ENCODE assay signal across 31 cellular contexts in genomic region chr2:642431-642815, GRCh38.
"Had no signal": no experiment of that assay in that cellular context is flagged by ENCODE, and none has a peak within 500 bp of the region (broad histone marks: within the 10 kb centered on the region; RNA-seq: fewer than 3 reads in every experiment).

No MANE protein-coding gene starts in this region.

- H3K9me3 Mint-ChIP-seq: activated CD4-positive, alpha-beta T cell treated with anti-CD3 and anti-CD28 coated beads, Interleukin-2, amount 10 ng/mL, durations not matched to agents 7 days and 5 days; activated naive CD4-positive, alpha-beta T cell treated with anti-CD3 and anti-CD28 coated beads for 36 hours; activated naive CD4-positive, alpha-beta T cell treated with anti-CD3 and anti-CD28 coated beads, Interleukin-2, amount 50 U/mL, for 72 hours had no signal

- H3K27ac Mint-ChIP-seq: activated CD4-positive, alpha-beta T cell treated with anti-CD3 and anti-CD28 coated beads, Interleukin-2, amount 10 ng/mL, durations not matched to agents 7 days and 5 days; activated CD8-positive, alpha-beta memory T cell treated with anti-CD3 and anti-CD28 coated beads, Interleukin-2, amount 10 ng/mL, durations not matched to agents 7 days and 5 days; activated naive CD4-positive, alpha-beta T cell treated with anti-CD3 and anti-CD28 coated beads for 36 hours; activated naive CD4-positive, alpha-beta T cell treated with anti-CD3 and anti-CD28 coated beads, Interleukin-2, amount 50 U/mL, for 72 hours had no signal

- H3K4me1 Mint-ChIP-seq: activated CD4-positive, alpha-beta T cell treated with anti-CD3 and anti-CD28 coated beads, Interleukin-2, amount 10 ng/mL, durations not matched to agents 7 days and 5 days; activated CD8-positive, alpha-beta memory T cell treated with anti-CD3 and anti-CD28 coated beads, Interleukin-2, amount 10 ng/mL, durations not matched to agents 7 days and 5 days had no signal

- H3K9me3 ChIP-seq: adrenal gland, body of pancreas, breast epithelium, Peyer's patch had no signal

- H3K4me3 Mint-ChIP-seq: activated CD4-positive, alpha-beta T cell treated with anti-CD3 and anti-CD28 coated beads, Interleukin-2, amount 10 ng/mL, durations not matched to agents 7 days and 5 days; activated CD8-positive, alpha-beta memory T cell treated with anti-CD3 and anti-CD28 coated beads, Interleukin-2, amount 10 ng/mL, durations not matched to agents 7 days and 5 days; activated naive CD4-positive, alpha-beta T cell treated with anti-CD3 and anti-CD28 coated beads for 36 hours had no signal

- H3K36me3 ChIP-seq: adrenal gland, breast epithelium, Peyer's patch, WERI-Rb-1 had no signal

- H3K4me3 ChIP-seq: adrenal gland, body of pancreas, breast epithelium, Peyer's patch had no signal

- H3K4me1 ChIP-seq: adrenal gland, body of pancreas, breast epithelium, Peyer's patch had no signal

- H3K36me3 Mint-ChIP-seq: activated CD8-positive, alpha-beta memory T cell treated with anti-CD3 and anti-CD28 coated beads, Interleukin-2, amount 10 ng/mL, durations not matched to agents 7 days and 5 days; activated naive CD4-positive, alpha-beta T cell treated with anti-CD3 and anti-CD28 coated beads, Interleukin-2, amount 50 U/mL, for 72 hours had no signal

- H3K27me3 ChIP-seq: adrenal gland, body of pancreas, Peyer's patch had no signal

- ATAC-seq: activated CD8-positive, alpha-beta memory T cell treated with anti-CD3 and anti-CD28 coated beads, Interleukin-2, amount 10 ng/mL, durations not matched to agents 7 days and 5 days; activated naive CD4-positive, alpha-beta T cell treated with anti-CD3 and anti-CD28 coated beads, Interleukin-2, amount 50 U/mL, for 72 hours; body of pancreas; PC-3 had no signal

- H3K4me2 ChIP-seq: KMS-11 had no signal

- H3K9ac ChIP-seq: KMS-11 had no signal

- H3K27ac ChIP-seq: adrenal gland, body of pancreas, breast epithelium, KMS-11, Peyer's patch, RWPE1, WERI-Rb-1 had no signal

- DNase-seq: activated CD4-positive, alpha-beta T cell treated with anti-CD3 and anti-CD28 coated beads for 1 hour; activated CD4-positive, alpha-beta T cell treated with anti-CD3 and anti-CD28 coated beads, Interleukin-2, amount 10 ng/mL, durations not matched to agents 7 days and 5 days; activated CD4-positive, alpha-beta T cell treated with anti-CD3 and anti-CD28 coated beads, Interleukin-2, amount 50 U/mL, for 48 hours; activated CD4-positive, CD25-positive, alpha-beta regulatory T cell; activated CD8-positive, alpha-beta memory T cell treated with anti-CD3 and anti-CD28 coated beads, Interleukin-2, amount 50 U/mL, for 48 hours; activated gamma-delta T cell treated with Interleukin-2 at 50 U/mL for 16 hours; activated naive CD4-positive, alpha-beta T cell treated with anti-CD3 and anti-CD28 coated beads for 36 hours; activated T-cell treated with anti-CD3 and anti-CD28 coated beads, Interleukin-2, amount 50 U/mL, for 48 hours; body of pancreas; NCI-H1092 treated with DMSO at 0.1 percent for 48 hours; NCI-H146; NCI-H187 treated with DMSO at 0.1 percent for 48 hours; NCI-H2081; NCI-H2171 treated with DMSO at 0.1 percent for 48 hours; NCI-H226; NCI-H524 treated with DMSO at 0.1 percent for 48 hours; NK-92 treated with Interleukin-12 subunit alpha and Interleukin-12 subunit beta, amount 100 ng/mL, for 24 hours; Peyer's patch; Right ventricle myocardium superior; SW 1271; T-helper 1 cell; T-helper 2 cell; T-helper 9 cell; WERI-Rb-1 had no signal
